28 cellular contexts compared by ENCODE assay signal in the genomic region with DNA sequence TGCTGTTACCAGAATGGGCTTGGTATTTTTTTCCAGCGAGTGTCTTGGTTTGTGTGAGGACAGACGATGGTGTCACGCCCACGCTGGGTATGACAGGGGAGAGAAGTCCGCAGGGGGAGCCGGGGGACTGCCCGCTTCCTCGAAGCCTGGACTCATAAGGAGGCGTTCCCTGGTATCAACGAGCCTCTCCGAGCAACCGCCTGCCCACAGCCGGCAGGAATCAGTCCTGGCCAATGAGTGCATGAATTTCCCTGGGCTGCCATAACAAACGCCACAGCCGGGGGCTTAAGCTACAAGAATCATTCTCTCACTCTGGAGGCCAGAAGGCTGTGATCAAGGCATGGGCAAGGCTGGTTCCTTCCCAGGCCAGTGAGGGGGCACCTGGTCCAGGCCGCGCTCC. TPM values are rescaled to one million over a fixed set of nuclear protein-coding genes. Genes with fewer than 3 reads are reported as not detected.
"Had no signal": no experiment of that assay in that cellular context is flagged by ENCODE, and none has a peak within 500 bp of the region (broad histone marks: within the 10 kb centered on the region; RNA-seq: fewer than 3 reads in every experiment).

No MANE protein-coding gene starts in this region.

- ATAC-seq: activated CD4-positive, alpha-beta T cell treated with anti-CD3 and anti-CD28 coated beads for 36 hours; activated T-cell treated with anti-CD3 and anti-CD28 coated beads, Interleukin-2, amount 50 U/mL, for 4 hours; effector memory CD8-positive, alpha-beta T cell; left lung; naive thymus-derived CD8-positive, alpha-beta T cell; stimulated activated naive CD8-positive, alpha-beta T cell treated with anti-CD3 and anti-CD28 coated beads, Interleukin-15, Interleukin-2, amounts not matched to agents 100 U/mL and 50 U/mL, for 24 hours had no signal

- H3K4me3 ChIP-seq: adrenal gland, esophagus muscularis mucosa, left lung, lung, ovary, prostate gland, right atrium auricular region, upper lobe of left lung had no signal

- H3K27me3 ChIP-seq: adrenal gland, ovary, right atrium auricular region, upper lobe of left lung had no signal

- H3K9me3 ChIP-seq: adrenal gland, esophagus muscularis mucosa, left lung, ovary, prostate gland, right atrium auricular region, upper lobe of left lung had no signal

- DNase-seq: activated B cell treated with CpG ODN at 0.5 μM for 24 hours; activated CD4-positive, alpha-beta T cell treated with anti-CD3 and anti-CD28 coated beads for 36 hours; activated CD4-positive, alpha-beta T cell treated with anti-CD3 and anti-CD28 coated beads, Interleukin-2, amount 50 U/mL, for 4 hours; activated CD8-positive, alpha-beta memory T cell treated with anti-CD3 and anti-CD28 coated beads, Interleukin-2, amount 50 U/mL, for 48 hours; activated naive CD4-positive, alpha-beta T cell; activated T-cell treated with anti-CD3 and anti-CD28 coated beads, Interleukin-2, amount 50 U/mL, for 4 hours; adrenal gland; central memory CD4-positive, alpha-beta T cell; effector memory CD8-positive, alpha-beta T cell; hypothalamus; immature natural killer cell; kidney glomerular epithelial cell; naive thymus-derived CD8-positive, alpha-beta T cell; ovary; stimulated activated CD4-positive, alpha-beta T cell treated with anti-CD3 and anti-CD28 coated beads, Interleukin-4, amount 100 ng/mL, for 24 hours; stimulated activated naive CD8-positive, alpha-beta T cell treated with anti-CD3 and anti-CD28 coated beads, Interleukin-15, Interleukin-2, amounts not matched to agents 100 U/mL and 50 U/mL, for 24 hours; T1000; upper lobe of left lung had no signal

- H3K27ac ChIP-seq: adrenal gland, esophagus muscularis mucosa, left lung, ovary, prostate gland, right atrium auricular region, upper lobe of left lung had no signal

- H3K4me1 ChIP-seq: prostate gland had no signal

- H3K4me1 Mint-ChIP-seq: activated B cell treated with CpG ODN at 0.5 μM for 24 hours; activated CD4-positive, alpha-beta T cell treated with anti-CD3 and anti-CD28 coated beads for 36 hours; immature natural killer cell had no signal

- H3K27ac Mint-ChIP-seq: activated B cell treated with CpG ODN at 0.5 μM for 24 hours; activated CD4-positive, alpha-beta T cell treated with anti-CD3 and anti-CD28 coated beads for 36 hours; activated naive CD8-positive, alpha-beta T cell; activated T-helper 2 cell treated with anti-CD3 and anti-CD28 coated beads, Interferon-gamma antibody, Interleukin-2, Interleukin-4, amounts not matched to agents 10 μg/mL and 5 μg/mL and 100 μg/mL, durations not matched to agents 14 hours and 24 hours and 36 hours; effector memory CD8-positive, alpha-beta T cell; immature natural killer cell; mesothelial cell of epicardium; naive thymus-derived CD8-positive, alpha-beta T cell; T-helper 1 cell treated with Interleukin-12 subunit alpha and Interleukin-12 subunit beta and Interleukin-4 antibody, amounts not matched to agents 30 μg/mL and 1 μg/mL, for 36 hours had no signal

- H3K36me3 ChIP-seq: adrenal gland, esophagus muscularis mucosa, left lung, ovary, prostate gland, right atrium auricular region, upper lobe of left lung had no signal

- H3K36me3 Mint-ChIP-seq: activated naive CD8-positive, alpha-beta T cell; mesothelial cell of epicardium; naive thymus-derived CD8-positive, alpha-beta T cell had no signal

- H3K4me3 Mint-ChIP-seq: activated B cell treated with CpG ODN at 0.5 μM for 24 hours; activated CD4-positive, alpha-beta T cell treated with anti-CD3 and anti-CD28 coated beads for 36 hours; activated naive CD8-positive, alpha-beta T cell; activated T-cell treated with anti-CD3 and anti-CD28 coated beads, Interleukin-2, amount 50 U/mL, for 4 hours; effector memory CD8-positive, alpha-beta T cell; immature natural killer cell; mesothelial cell of epicardium; naive thymus-derived CD8-positive, alpha-beta T cell; T-helper 1 cell treated with Interleukin-12 subunit alpha and Interleukin-12 subunit beta and Interleukin-4 antibody, amounts not matched to agents 30 μg/mL and 1 μg/mL, for 36 hours had no signal

- H3K9me3 Mint-ChIP-seq: activated B cell treated with CpG ODN at 0.5 μM for 24 hours; activated T-cell treated with anti-CD3 and anti-CD28 coated beads, Interleukin-2, amount 50 U/mL, for 4 hours; activated T-helper 2 cell treated with anti-CD3 and anti-CD28 coated beads, Interferon-gamma antibody, Interleukin-2, Interleukin-4, amounts not matched to agents 10 μg/mL and 5 μg/mL and 100 μg/mL, durations not matched to agents 14 hours and 24 hours and 36 hours; effector memory CD8-positive, alpha-beta T cell; immature natural killer cell; mesothelial cell of epicardium; naive thymus-derived CD8-positive, alpha-beta T cell; T-helper 1 cell treated with Interleukin-12 subunit alpha and Interleukin-12 subunit beta and Interleukin-4 antibody, amounts not matched to agents 30 μg/mL and 1 μg/mL, for 36 hours had no signal

RNA-seq across cellular contexts. Expression of a gene that starts 26.1 kb away (rescaled TPM):
- total RNA-seq: activated B cell treated with CpG ODN at 0.5 μM for 24 hours; activated CD8-positive, alpha-beta memory T cell treated with anti-CD3 and anti-CD28 coated beads for 36 hours; activated T-cell treated with anti-CD3 and anti-CD28 coated beads, Interleukin-2, amount 50 U/mL, for 4 hours; naive thymus-derived CD8-positive, alpha-beta T cell had no signal
